In the genomic region with DNA sequence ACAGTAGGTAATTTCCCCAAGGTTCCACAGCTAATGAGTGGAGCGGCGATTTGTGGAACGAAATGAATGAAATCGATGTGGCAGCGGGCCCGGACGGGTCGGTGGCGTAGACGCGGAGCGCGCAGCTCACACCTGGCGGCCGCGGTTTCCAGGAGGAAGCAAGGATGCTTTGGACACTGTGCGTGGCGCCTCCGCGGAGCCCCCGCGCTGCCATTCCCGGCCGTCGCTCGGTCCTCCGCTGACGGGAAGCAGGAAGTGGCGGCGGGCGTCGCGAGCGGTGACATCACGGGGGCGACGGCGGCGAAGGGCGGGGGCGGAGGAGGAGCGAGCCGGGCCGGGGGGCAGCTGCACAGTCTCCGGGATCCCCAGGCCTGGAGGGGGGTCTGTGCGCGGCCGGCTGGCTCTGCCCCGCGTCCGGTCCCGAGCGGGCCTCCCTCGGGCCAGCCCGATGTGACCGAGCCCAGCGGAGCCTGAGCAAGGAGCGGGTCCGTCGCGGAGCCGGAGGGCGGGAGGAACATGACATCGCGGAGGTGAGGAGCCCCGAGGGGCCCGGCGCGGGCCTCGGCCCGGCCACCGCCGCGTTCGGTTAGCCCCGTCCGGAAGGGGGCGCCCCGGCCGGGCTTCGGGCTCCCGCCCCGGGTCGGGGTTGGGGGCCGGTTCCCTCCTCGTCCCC, we compare ENCODE assay signal across 1 cellular context.
TF ChIP-seq lines count a peak whose summit lies in the region.

Gene PTPN11, plus strand, starts transcription at position 352 of the 673 bp plus-strand sequence. Its CDS starts 165 bp downstream, at position 517.

TF ChIP-seq in K562, 482 proteins besides CTCF, POLR2A, EP300 and RAD21 (continued from another document and continues in another):
- TF ChIP-seq STAT6 (CRISPR knock-in tag; IDR thresholded peaks at IDR 0.05) (no peak), HNRNPLL (IDR thresholded peaks at IDR 0.05; ENCODE audit: low read depth, low read length, poor library complexity, severe bottlenecking) (peak; percentile 34), TCF7L2 (IDR thresholded peaks at IDR 0.05; ENCODE audit: low read depth, low read length) (no peak), RFX7 (CRISPR knock-in tag; IDR thresholded peaks at IDR 0.05) (no peak), NFATC3 (IDR thresholded peaks at IDR 0.05) (no peak), PML (IDR thresholded peaks at IDR 0.05; ENCODE audit: low read length) (peak; percentile 86), FIP1L1 (IDR thresholded peaks at IDR 0.05; ENCODE audit: low read depth, low read length, poor library complexity, severe bottlenecking) (no peak), PREB (CRISPR knock-in tag; IDR thresholded peaks at IDR 0.05) (no peak), ZNF282 (CRISPR knock-in tag; IDR thresholded peaks at IDR 0.05) (0 out of 2 replicates have a peak, but pooled peaks have one; percentile 35), ZNF764 (CRISPR knock-in tag; IDR thresholded peaks at IDR 0.05; ENCODE audit: low read depth) (no peak), ZNF79 (CRISPR knock-in tag; IDR thresholded peaks at IDR 0.05; ENCODE audit: low read depth) (no peak), CEBPZ (IDR thresholded peaks at IDR 0.05; ENCODE audit: borderline replicate concordance, low read depth, low read length) (no peak), ZNF830 (CRISPR knock-in tag; IDR thresholded peaks at IDR 0.05) (no peak), HSF4 (CRISPR knock-in tag; IDR thresholded peaks at IDR 0.05; ENCODE audit: borderline replicate concordance) (no peak), PKNOX1 (IDR thresholded peaks at IDR 0.05) (peak; percentile 20; the same call in 1 of the 2 replicates), GTF2E2 (tag; IDR thresholded peaks at IDR 0.05) (peak; percentile 71; the same call in 1 of the 2 replicates), LCOR (CRISPR knock-in tag; IDR thresholded peaks at IDR 0.05) (peak; percentile 40; the same call in 1 of the 2 replicates), PTRF (tag; IDR thresholded peaks at IDR 0.05) (no peak), ETV5 (CRISPR knock-in tag; IDR thresholded peaks at IDR 0.05; ENCODE audit: low read depth) (peak; percentile 75), ETV6 (IDR thresholded peaks at IDR 0.05; ENCODE audit: borderline replicate concordance in 1 of 2, low read depth in 2 of 2, low read length in 1 of 2) (peak in 1 of 2 experiments; percentile 45; a peak in 1 of 4 replicates), ETV6 (CRISPR knock-in tag; IDR thresholded peaks at IDR 0.05; ENCODE audit: borderline replicate concordance) (0 out of 2 replicates have a peak, but pooled peaks have one; percentile 68), ZFX (CRISPR knock-in tag; IDR thresholded peaks at IDR 0.05) (peak; percentile 97), MYC (IDR thresholded peaks at IDR 0.05; ENCODE audit: low read depth, low read length) (peak; percentile 68), MYC (CRISPR knock-in tag; IDR thresholded peaks at IDR 0.05; ENCODE audit: borderline replicate concordance, low read depth) (peak; percentile 37; the same call in 1 of the 2 replicates), ZNF197 (CRISPR knock-in tag; IDR thresholded peaks at IDR 0.05; ENCODE audit: low read depth) (0 out of 2 replicates have a peak, but pooled peaks have one; percentile 31), POU5F1 (IDR thresholded peaks at IDR 0.05; ENCODE audit: borderline replicate concordance, low read depth, low read length, partially characterized antibody) (no peak), VEZF1 (CRISPR knock-in tag; IDR thresholded peaks at IDR 0.05) (peak; percentile 100), USF2 (CRISPR knock-in tag; IDR thresholded peaks at IDR 0.05) (no peak), NCOA4 (IDR thresholded peaks at IDR 0.05; ENCODE audit: partially characterized antibody) (no peak), KDM2B (CRISPR knock-in tag; IDR thresholded peaks at IDR 0.05) (peak; percentile 64; the same call in 1 of the 2 replicates)
- TF ChIP-seq, protein P1, sequence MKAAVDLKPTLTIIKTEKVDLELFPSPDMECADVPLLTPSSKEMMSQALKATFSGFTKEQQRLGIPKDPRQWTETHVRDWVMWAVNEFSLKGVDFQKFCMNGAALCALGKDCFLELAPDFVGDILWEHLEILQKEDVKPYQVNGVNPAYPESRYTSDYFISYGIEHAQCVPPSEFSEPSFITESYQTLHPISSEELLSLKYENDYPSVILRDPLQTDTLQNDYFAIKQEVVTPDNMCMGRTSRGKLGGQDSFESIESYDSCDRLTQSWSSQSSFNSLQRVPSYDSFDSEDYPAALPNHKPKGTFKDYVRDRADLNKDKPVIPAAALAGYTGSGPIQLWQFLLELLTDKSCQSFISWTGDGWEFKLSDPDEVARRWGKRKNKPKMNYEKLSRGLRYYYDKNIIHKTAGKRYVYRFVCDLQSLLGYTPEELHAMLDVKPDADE (conservative IDR thresholded peaks at IDR 0.05; ENCODE audit: control insufficient read depth, low read depth, low read length): peak; percentile 88
- TF ChIP-seq, protein P2, sequence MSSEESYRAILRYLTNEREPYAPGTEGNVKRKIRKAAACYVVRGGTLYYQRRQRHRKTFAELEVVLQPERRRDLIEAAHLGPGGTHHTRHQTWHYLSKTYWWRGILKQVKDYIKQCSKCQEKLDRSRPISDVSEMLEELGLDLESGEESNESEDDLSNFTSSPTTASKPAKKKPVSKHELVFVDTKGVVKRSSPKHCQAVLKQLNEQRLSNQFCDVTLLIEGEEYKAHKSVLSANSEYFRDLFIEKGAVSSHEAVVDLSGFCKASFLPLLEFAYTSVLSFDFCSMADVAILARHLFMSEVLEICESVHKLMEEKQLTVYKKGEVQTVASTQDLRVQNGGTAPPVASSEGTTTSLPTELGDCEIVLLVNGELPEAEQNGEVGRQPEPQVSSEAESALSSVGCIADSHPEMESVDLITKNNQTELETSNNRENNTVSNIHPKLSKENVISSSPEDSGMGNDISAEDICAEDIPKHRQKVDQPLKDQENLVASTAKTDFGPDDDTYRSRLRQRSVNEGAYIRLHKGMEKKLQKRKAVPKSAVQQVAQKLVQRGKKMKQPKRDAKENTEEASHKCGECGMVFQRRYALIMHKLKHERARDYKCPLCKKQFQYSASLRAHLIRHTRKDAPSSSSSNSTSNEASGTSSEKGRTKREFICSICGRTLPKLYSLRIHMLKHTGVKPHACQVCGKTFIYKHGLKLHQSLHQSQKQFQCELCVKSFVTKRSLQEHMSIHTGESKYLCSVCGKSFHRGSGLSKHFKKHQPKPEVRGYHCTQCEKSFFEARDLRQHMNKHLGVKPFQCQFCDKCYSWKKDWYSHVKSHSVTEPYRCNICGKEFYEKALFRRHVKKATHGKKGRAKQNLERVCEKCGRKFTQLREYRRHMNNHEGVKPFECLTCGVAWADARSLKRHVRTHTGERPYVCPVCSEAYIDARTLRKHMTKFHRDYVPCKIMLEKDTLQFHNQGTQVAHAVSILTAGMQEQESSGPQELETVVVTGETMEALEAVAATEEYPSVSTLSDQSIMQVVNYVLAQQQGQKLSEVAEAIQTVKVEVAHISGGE (CRISPR knock-in tag; IDR thresholded peaks at IDR 0.05): peak in 2 of 3 experiments; percentile 38 to 70; a peak in 3 of 6 replicates
- TF ChIP-seq, protein P3, sequence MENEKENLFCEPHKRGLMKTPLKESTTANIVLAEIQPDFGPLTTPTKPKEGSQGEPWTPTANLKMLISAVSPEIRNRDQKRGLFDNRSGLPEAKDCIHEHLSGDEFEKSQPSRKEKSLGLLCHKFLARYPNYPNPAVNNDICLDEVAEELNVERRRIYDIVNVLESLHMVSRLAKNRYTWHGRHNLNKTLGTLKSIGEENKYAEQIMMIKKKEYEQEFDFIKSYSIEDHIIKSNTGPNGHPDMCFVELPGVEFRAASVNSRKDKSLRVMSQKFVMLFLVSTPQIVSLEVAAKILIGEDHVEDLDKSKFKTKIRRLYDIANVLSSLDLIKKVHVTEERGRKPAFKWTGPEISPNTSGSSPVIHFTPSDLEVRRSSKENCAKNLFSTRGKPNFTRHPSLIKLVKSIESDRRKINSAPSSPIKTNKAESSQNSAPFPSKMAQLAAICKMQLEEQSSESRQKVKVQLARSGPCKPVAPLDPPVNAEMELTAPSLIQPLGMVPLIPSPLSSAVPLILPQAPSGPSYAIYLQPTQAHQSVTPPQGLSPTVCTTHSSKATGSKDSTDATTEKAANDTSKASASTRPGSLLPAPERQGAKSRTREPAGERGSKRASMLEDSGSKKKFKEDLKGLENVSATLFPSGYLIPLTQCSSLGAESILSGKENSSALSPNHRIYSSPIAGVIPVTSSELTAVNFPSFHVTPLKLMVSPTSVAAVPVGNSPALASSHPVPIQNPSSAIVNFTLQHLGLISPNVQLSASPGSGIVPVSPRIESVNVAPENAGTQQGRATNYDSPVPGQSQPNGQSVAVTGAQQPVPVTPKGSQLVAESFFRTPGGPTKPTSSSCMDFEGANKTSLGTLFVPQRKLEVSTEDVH (IDR thresholded peaks at IDR 0.05; ENCODE audit: low read depth, partially characterized antibody): peak; percentile 94
